8 cellular contexts compared by ENCODE assay signal in genomic region chr13:97224544-97225324, GRCh38. TPM values are rescaled to one million over a fixed set of nuclear protein-coding genes. Genes with fewer than 3 reads are reported as not detected.
DNase-seq lines count a peak whose midpoint lies in the region; ATAC-seq, FAIRE-seq and TF ChIP-seq lines count a peak whose summit lies in the region.

No MANE protein-coding gene starts in this region.

- peak; percentile 72 for ATAC-seq in body of pancreas
- ATAC-seq in HepG2: peak; percentile 24; the same call in 2 of the 3 replicates
- no peak for ATAC-seq in GM21786 (IDR thresholded peaks at IDR 0.05; ENCODE audit: unreplicated experiment)
- no peak for ATAC-seq in activated CD4-positive, CD25-positive, alpha-beta regulatory T cell treated with anti-CD3 and anti-CD28 coated beads, Interleukin-2, amount 50 U/mL, for 24 hours

- no peak overlapping the region for H2AFZ ChIP-seq in HepG2 (ENCODE audit: low read length)

- H4K20me1 ChIP-seq in HepG2 (ENCODE audit: insufficient read depth, low read length): peaks cover 58% of the 10 kb centered on the region

- peak overlapping the region; percentile 97 for H3K4me2 ChIP-seq in HepG2 (ENCODE audit: low read depth, low read length)

- H3K4me1 ChIP-seq in body of pancreas (peaks cover 52% of the 10 kb centered on the region), HepG2 (ENCODE audit: insufficient read depth, low read length) (peaks cover 59% of the 10 kb centered on the region), testis (peaks cover 30% of the 10 kb centered on the region)

- peak overlapping the region; percentile 86 for H3K9ac ChIP-seq in HepG2 (ENCODE audit: insufficient read depth, low read depth, low read length)

- intact Hi-C loops in body of pancreas (cut with DNase I) (no loop called here), HepG2 (cut with micrococcal nuclease; ENCODE audit: unreplicated experiment) (loop anchor here (1.0 to 10.0 kb wide), 2 partner anchors 34 to 210 kb away; partner anchors contain the start of gene RAP2A), testis (cut with DNase I; ENCODE audit: low total_unique reads) (no loop called here)

- peak overlapping the region; percentile 12 to 44 for H3K4me3 ChIP-seq in body of pancreas
- peak overlapping the region; percentile 78 to 95 (median 82) for H3K4me3 ChIP-seq in HepG2 (replicated peaks in 1 of 3; ENCODE audit: insufficient read depth in 1 of 3, low read depth in 2 of 3, low read length in 3 of 3)
- H3K4me3 ChIP-seq in testis: peak overlapping the region; percentile 65 to 78

- CTCF ChIA-PET in HepG2 (lab: Yijun Ruan, JAX; ENCODE audit: low intra/inter-chr PET ratio, low total read pairs): no interaction called here

- TF ChIP-seq EP300 in HepG2 (IDR thresholded peaks at IDR 0.05; ENCODE audit: low read depth in 2 of 2, low read length in 2 of 2) (no peak), HepG2 (CRISPR knock-in tag; IDR thresholded peaks at IDR 0.05; ENCODE audit: borderline replicate concordance) (no peak)

- H3K27ac ChIP-seq in body of pancreas (peak overlapping the region; percentile 93 to 99 (median 96)), HepG2 (ENCODE audit: extremely low read length, insufficient read depth, low read length) (peak overlapping the region; percentile 92), testis (peak overlapping the region; percentile 91 to 93)

- peak; percentile 68 for FAIRE-seq in HepG2 (lab: Jason Lieb, UNC)

- no TSS peak for BruUV-seq in HepG2 (replicated peaks; lab: Mats Ljungman, UMichigan)

- TF ChIP-seq POLR2A in body of pancreas (IDR thresholded peaks at IDR 0.05): peak in 2 of 3 donors; percentile 6 to 62
- 0 out of 4 replicates have a peak, but pooled peaks of 1 of the 2 experiments have one; percentile 35 for TF ChIP-seq POLR2A in HepG2 (IDR thresholded peaks at IDR 0.05; ENCODE audit: insufficient read depth in 1 of 2, low read depth in 2 of 2, low read length in 2 of 2)
- TF ChIP-seq POLR2A in testis (IDR thresholded peaks at IDR 0.05): no peak

- in situ Hi-C loops in HepG2 (cut with HindIII; ENCODE audit: extremely low pct_ligation_motif_present, low pct_unique_long_range_greater_than_20kb): loop anchor here (10.0 kb wide), 1 partner anchor 120 kb away; no protein-coding TSS in a partner anchor

- no peaks in the 10 kb centered on the region for H3K27me3 ChIP-seq in body of pancreas
- H3K27me3 ChIP-seq in HepG2 (ENCODE audit: control insufficient read depth in 1 of 2, insufficient read depth in 2 of 2, low read length in 2 of 2): no peaks in the 10 kb centered on the region; a peak in 1 of 5 replicates
- H3K27me3 ChIP-seq in testis: no peaks in the 10 kb centered on the region

- H3K9me3 ChIP-seq in body of pancreas (no peaks in the 10 kb centered on the region), HepG2 (ENCODE audit: low read length) (no peaks in the 10 kb centered on the region), testis (no peaks in the 10 kb centered on the region)

- TF ChIP-seq CTCF in body of pancreas (IDR thresholded peaks at IDR 0.05) (no peak), HepG2 (CRISPR knock-in tag; IDR thresholded peaks at IDR 0.05) (no peak), testis (IDR thresholded peaks at IDR 0.05) (no peak)

- TF ChIP-seq RAD21 in HepG2 (CRISPR knock-in tag; IDR thresholded peaks at IDR 0.05): no peak

- 3 to 6% methylated on average over 5 of the region's 5 CpGs for WGBS in body of pancreas, 2 donors
- 1% methylated on average over 5 of the region's 5 CpGs for WGBS in HepG2 (ENCODE audit: low lambda C conversion rate)
- 21 to 24% methylated on average over 5 of the region's 5 CpGs for WGBS in testis, 2 donors

- peak; percentile 13 for DNase-seq in activated CD4-positive, alpha-beta T cell treated with anti-CD3 and anti-CD28 coated beads for 48 hours
- no peak for DNase-seq in activated CD4-positive, alpha-beta T cell treated with anti-CD3 and anti-CD28 coated beads, Interleukin-2, amount 50 U/mL, for 4 hours
- DNase-seq in NCI-H748 (lab: John Stamatoyannopoulos, UW; ENCODE audit: unreplicated experiment): peak; percentile 85
- peak; percentile 84 to 91 (median 88) for DNase-seq in body of pancreas
- peak; percentile 66 for DNase-seq in HepG2 (ENCODE audit: low spot score)
- DNase-seq in testis: no peak

- peaks cover 86% of the 10 kb centered on the region for H3K79me2 ChIP-seq in HepG2 (ENCODE audit: insufficient read depth, low read length)

- POLR2A ChIA-PET in HepG2 (lab: Yijun Ruan, JAX): interaction anchor here (1.0 to 4.0 kb wide), 12 partner anchors 9 to 209 kb away, joined by 3 to 28 read pairs (median 6); partner anchors contain the start of gene RAP2A

- H3K36me3 ChIP-seq in body of pancreas (replicated peaks in 1 of 2; ENCODE audit: insufficient read depth in 1 of 2, low read depth in 2 of 2) (no peaks in the 10 kb centered on the region), HepG2 (replicated peaks in 1 of 2; ENCODE audit: control insufficient read depth in 1 of 2, insufficient read depth in 2 of 2, low read length in 2 of 2) (peaks cover 0 to 6% of the 10 kb centered on the region in 2 experiments; a peak in 1 of 5 replicates), testis (ENCODE audit: low read depth, missing control alignments) (no peaks in the 10 kb centered on the region)

TF ChIP-seq in HepG2, 621 proteins besides CTCF, POLR2A, EP300 and RAD21 (continues in another document):
- TF ChIP-seq ZBTB37 (CRISPR knock-in tag; IDR thresholded peaks at IDR 0.05) (no peak), ATF7 (IDR thresholded peaks at IDR 0.05) (no peak), ATF7 (CRISPR knock-in tag; IDR thresholded peaks at IDR 0.05) (no peak), ZNF207 (IDR thresholded peaks at IDR 0.05; ENCODE audit: borderline replicate concordance) (no peak)

RNA-seq across cellular contexts. Expression of gene MBNL2, which starts 2.6 kb away (rescaled TPM):
- total RNA-seq in body of pancreas (10 to 100 TPM; 47.5 to 50.8 TPM), HepG2 (2016; rRNA removed; fragmentation: Illumina TruSeq; extraction: Trizol) (30.8 and 48.1 TPM in 2 replicates), testis (10 to 100 TPM; 69.4 to 83.0 TPM)
- total RNA-seq in HepG2 (2016; cell fraction: cytosol; rRNA removed; fragmentation: Illumina TruSeq; extraction: Trizol; ENCODE audit: low read depth): 4.0 and 5.0 TPM in 2 replicates
- total RNA-seq in HepG2 (2016; cell fraction: insoluble cytoplasmic fraction; rRNA removed; fragmentation: Illumina TruSeq; extraction: Trizol): 27.9 and 48.3 TPM in 2 replicates
- total RNA-seq in HepG2 (2016; cell fraction: membrane; rRNA removed; fragmentation: Illumina TruSeq; extraction: Trizol): 15.6 and 16.3 TPM in 2 replicates
- 50.3 and 53.0 TPM in 2 replicates for total RNA-seq in HepG2 (2016; cell fraction: nucleus; rRNA removed; fragmentation: Illumina TruSeq; extraction: Trizol)
- polyA plus RNA-seq in HepG2 (2011; rRNA removed) (59.0 and 62.9 TPM in 2 replicates), testis (ENCODE audit: insufficient read depth, low read depth, low replicate concordance) (21.5 TPM)
- polyA plus RNA-seq in HepG2 (2011; cell fraction: cytosol; rRNA removed): 44.6 and 63.1 TPM in 2 replicates
- polyA plus RNA-seq in HepG2 (2011; cell fraction: nucleus; rRNA removed): 78.5 and 95.6 TPM in 2 replicates
- 49.8 and 59.5 TPM in 2 replicates for polyA plus RNA-seq in HepG2 (2012)
- 0.49 and 0.73 TPM in 2 replicates for polyA plus RNA-seq in HepG2 (2016; cell fraction: cytosol; fragmentation: Illumina TruSeq; extraction: Trizol; ENCODE audit: low read depth)
- 27.4 and 31.9 TPM in 2 replicates for polyA plus RNA-seq in HepG2 (2016; cell fraction: insoluble cytoplasmic fraction; fragmentation: Illumina TruSeq; extraction: Trizol; ENCODE audit: low read depth)
- 4.4 and 4.9 TPM in 2 replicates for polyA plus RNA-seq in HepG2 (2016; cell fraction: membrane; fragmentation: Illumina TruSeq; extraction: Trizol; ENCODE audit: low read depth)
- 32.1 and 37.5 TPM in 2 replicates for polyA plus RNA-seq in HepG2 (2016; cell fraction: nucleus; fragmentation: Illumina TruSeq; extraction: Trizol; ENCODE audit: insufficient read depth, low read depth)
- 48.4 and 211 TPM in 2 replicates for polyA minus RNA-seq in HepG2 (2011; rRNA and poly(A)+ RNA removed; ENCODE audit: low replicate concordance)
- polyA minus RNA-seq in HepG2 (2011; cell fraction: cytosol; rRNA and poly(A)+ RNA removed): 125 and 134 TPM in 2 replicates
- polyA minus RNA-seq in HepG2 (2011; cell fraction: nucleus; rRNA and poly(A)+ RNA removed): 274 and 278 TPM in 2 replicates

Comparison
In these comparisons a context has a peak if more than half of its experiments do, and no peak if none do; other contexts are left out.
1. DNase-seq: peak in activated CD4-positive, alpha-beta T cell treated with anti-CD3 and anti-CD28 coated beads for 48 hours (single experiment), NCI-H748 (single experiment), body of pancreas (4 of 4) and HepG2 (single experiment); none in activated CD4-positive, alpha-beta T cell treated with anti-CD3 and anti-CD28 coated beads, Interleukin-2, amount 50 U/mL, for 4 hours (0 of 2) and testis (single experiment).
2. ATAC-seq: peak in body of pancreas (single experiment) and HepG2 (single experiment); none in GM21786 (single experiment) and activated CD4-positive, CD25-positive, alpha-beta regulatory T cell treated with anti-CD3 and anti-CD28 coated beads, Interleukin-2, amount 50 U/mL, for 24 hours (0 of 2).
3. H3K4me3 ChIP-seq: peak in every context shown above with its lines; median percentile 82 in HepG2; 72 in testis; 28 in body of pancreas.
4. Peak in every context shown above with its lines, with median percentiles within 50 percentile points of each other: H3K27ac ChIP-seq.